8 cellular contexts compared by ENCODE assay signal in genomic region chrX:78073147-78074077, GRCh38. TPM values are rescaled to one million over a fixed set of nuclear protein-coding genes. Genes with fewer than 3 reads are reported as not detected.
DNase-seq lines count a peak whose midpoint lies in the region; ATAC-seq, FAIRE-seq and TF ChIP-seq lines count a peak whose summit lies in the region.
"Not testable (repeated sequence)": the region's sequence is repeated elsewhere in the genome, so short reads cannot be mapped to it uniquely, and the experiment has no call there.

No MANE protein-coding gene starts in this region.

- H2AFZ ChIP-seq in HepG2 (ENCODE audit: low read length), result not testable (repeated sequence)

- H4K20me1 ChIP-seq in HepG2 (ENCODE audit: insufficient read depth, low read length), result not testable (repeated sequence)

- H3K27ac Mint-ChIP-seq in CD4-positive, alpha-beta T cell, result peak overlapping the region; percentile 88
- not testable (repeated sequence) for H3K27ac Mint-ChIP-seq in T-helper 17 cell
- H3K27ac Mint-ChIP-seq in activated CD8-positive, alpha-beta T cell treated with anti-CD3 and anti-CD28 coated beads for 36 hours, result peak overlapping the region; percentile 81
- peak overlapping the region; percentile 65 for H3K27ac Mint-ChIP-seq in activated T-helper 1 cell treated with anti-CD3 and anti-CD28 coated beads, Interleukin-12 subunit alpha, Interleukin-12 subunit beta, Interleukin-2, Interleukin-4 antibody, amounts not matched to agents 30 ng/mL and 10 ng/mL and 1 ng/mL, durations not matched to agents 14 hours and 24 hours and 36 hours
- peak overlapping the region; percentile 55 for H3K27ac Mint-ChIP-seq in activated naive CD8-positive, alpha-beta T cell treated with anti-CD3 and anti-CD28 coated beads for 36 hours

- not testable (repeated sequence) for H3K27ac ChIP-seq in CD4-positive, alpha-beta T cell (ENCODE audit: low read depth, low read length); HepG2 (ENCODE audit: extremely low read length, insufficient read depth, low read length)

- DNase-seq in CD4-positive, alpha-beta T cell, result peak in 9 of 10 experiments; percentile 5 to 54 (median 11)
- DNase-seq in T-helper 17 cell; HepG2 (ENCODE audit: low spot score): not testable (repeated sequence)
- DNase-seq in activated CD8-positive, alpha-beta T cell treated with anti-CD3 and anti-CD28 coated beads for 36 hours, result peak; percentile 75
- DNase-seq in activated T-helper 1 cell treated with anti-CD3 and anti-CD28 coated beads, Interleukin-12 subunit alpha, Interleukin-12 subunit beta, Interleukin-2, Interleukin-4 antibody, amounts not matched to agents 30 ng/mL and 10 ng/mL and 1 ng/mL, durations not matched to agents 14 hours and 24 hours and 36 hours (ENCODE audit: low spot score), result peak; percentile 21
- DNase-seq in activated naive CD8-positive, alpha-beta T cell treated with anti-CD3 and anti-CD28 coated beads for 36 hours, result peak; percentile 36
- DNase-seq in stimulated activated CD8-positive, alpha-beta memory T cell treated with anti-CD3 and anti-CD28 coated beads, Interleukin-12 subunit alpha, Interleukin-12 subunit beta, amount 100 ng/mL, for 1 hour (ENCODE audit: low read depth), result peak; percentile 22
- DNase-seq in stimulated activated naive CD4-positive, alpha-beta T cell (lab: John Stamatoyannopoulos, UW), result peak; percentile 4 to 58 (median 27)

- not testable (repeated sequence) for H3K36me3 Mint-ChIP-seq in CD4-positive, alpha-beta T cell (ENCODE audit: low read depth); T-helper 17 cell (ENCODE audit: low read depth); activated CD8-positive, alpha-beta T cell treated with anti-CD3 and anti-CD28 coated beads for 36 hours (ENCODE audit: low read depth); activated T-helper 1 cell treated with anti-CD3 and anti-CD28 coated beads, Interleukin-12 subunit alpha, Interleukin-12 subunit beta, Interleukin-2, Interleukin-4 antibody, amounts not matched to agents 30 ng/mL and 10 ng/mL and 1 ng/mL, durations not matched to agents 14 hours and 24 hours and 36 hours (ENCODE audit: low read depth)
- H3K36me3 Mint-ChIP-seq in activated naive CD8-positive, alpha-beta T cell treated with anti-CD3 and anti-CD28 coated beads for 36 hours, result peaks cover 11% of the 10 kb centered on the region

- CTCF ChIA-PET in CD4-positive, alpha-beta T cell (lab: Charles Lee), result interaction anchor here (1.2 kb wide), 1 partner anchor 18 kb away, joined by 4 read pairs; no protein-coding TSS in a partner anchor
- CTCF ChIA-PET in activated CD8-positive, alpha-beta T cell treated with anti-CD3 and anti-CD28 coated beads for 36 hours (lab: Charles Lee), result interaction anchor here (1.2 kb wide), 1 partner anchor 28 kb away, joined by 3 read pairs; no protein-coding TSS in a partner anchor
- CTCF ChIA-PET in HepG2 (lab: Yijun Ruan, JAX; ENCODE audit: low intra/inter-chr PET ratio, low total read pairs), result not testable (repeated sequence)

- TF ChIP-seq RAD21 in HepG2 (CRISPR knock-in tag; IDR thresholded peaks at IDR 0.05), result not testable (repeated sequence)

- POLR2A ChIA-PET in CD4-positive, alpha-beta T cell (lab: Charles Lee), result interaction anchor here (0.6 to 2.2 kb wide), 5 partner anchors 11 to 178 kb away, joined by 3 to 13 read pairs (median 4); partner anchors contain the start of genes ATP7A, MAGT1 and PGK1
- POLR2A ChIA-PET in activated CD8-positive, alpha-beta T cell treated with anti-CD3 and anti-CD28 coated beads for 36 hours (lab: Charles Lee), result interaction anchor here (0.6 to 1.1 kb wide), 2 partner anchors 13 to 30 kb away, joined by 3 to 4 read pairs; no protein-coding TSS in a partner anchor
- POLR2A ChIA-PET in HepG2 (lab: Yijun Ruan, JAX), result not testable (repeated sequence)

- not testable (repeated sequence) for H3K4me3 ChIP-seq in HepG2 (replicated peaks in 1 of 3; ENCODE audit: insufficient read depth in 1 of 3, low read depth in 2 of 3, low read length in 3 of 3)

- ATAC-seq in CD4-positive, alpha-beta T cell (ENCODE audit: poor library complexity), result peak; percentile 78
- ATAC-seq in T-helper 17 cell, result peak; percentile 47
- ATAC-seq in activated CD8-positive, alpha-beta T cell treated with anti-CD3 and anti-CD28 coated beads for 36 hours, result peak; percentile 76
- not testable (repeated sequence) for ATAC-seq in HepG2

- BruUV-seq in HepG2 (replicated peaks; lab: Mats Ljungman, UMichigan), result not testable (repeated sequence)

- not testable (repeated sequence) for H3K36me3 ChIP-seq in HepG2 (replicated peaks in 1 of 2; ENCODE audit: control insufficient read depth in 1 of 2, insufficient read depth in 2 of 2, low read length in 2 of 2)

- not testable (repeated sequence) for H3K9ac ChIP-seq in HepG2 (ENCODE audit: insufficient read depth, low read depth, low read length)

- H3K4me1 Mint-ChIP-seq in CD4-positive, alpha-beta T cell (ENCODE audit: low read depth), result peaks cover 13% of the 10 kb centered on the region
- H3K4me1 Mint-ChIP-seq in T-helper 17 cell; activated naive CD8-positive, alpha-beta T cell treated with anti-CD3 and anti-CD28 coated beads for 36 hours: not testable (repeated sequence)
- peaks cover 18% of the 10 kb centered on the region for H3K4me1 Mint-ChIP-seq in activated CD8-positive, alpha-beta T cell treated with anti-CD3 and anti-CD28 coated beads for 36 hours (ENCODE audit: low read depth)
- peaks cover 14% of the 10 kb centered on the region for H3K4me1 Mint-ChIP-seq in activated T-helper 1 cell treated with anti-CD3 and anti-CD28 coated beads, Interleukin-12 subunit alpha, Interleukin-12 subunit beta, Interleukin-2, Interleukin-4 antibody, amounts not matched to agents 30 ng/mL and 10 ng/mL and 1 ng/mL, durations not matched to agents 14 hours and 24 hours and 36 hours (ENCODE audit: low read depth)

- H3K4me1 ChIP-seq in HepG2 (ENCODE audit: insufficient read depth, low read length), result not testable (repeated sequence)

- in situ Hi-C loops in HepG2 (cut with HindIII; ENCODE audit: extremely low pct_ligation_motif_present, low pct_unique_long_range_greater_than_20kb), result not testable (repeated sequence)

- TF ChIP-seq CTCF in CD4-positive, alpha-beta T cell (IDR thresholded peaks at IDR 0.05); activated CD8-positive, alpha-beta T cell treated with anti-CD3 and anti-CD28 coated beads for 36 hours (IDR thresholded peaks at IDR 0.05); HepG2 (CRISPR knock-in tag; IDR thresholded peaks at IDR 0.05): not testable (repeated sequence)

- 79% methylated on average over 4 of the region's 14 CpGs for WGBS in HepG2 (ENCODE audit: low lambda C conversion rate)

- TF ChIP-seq POLR2A in HepG2 (IDR thresholded peaks at IDR 0.05; ENCODE audit: insufficient read depth in 1 of 2, low read depth in 2 of 2, low read length in 2 of 2), result not testable (repeated sequence)

- H3K79me2 ChIP-seq in HepG2 (ENCODE audit: insufficient read depth, low read length), result not testable (repeated sequence)

- not testable (repeated sequence) for FAIRE-seq in HepG2 (lab: Jason Lieb, UNC)

- H3K4me2 ChIP-seq in HepG2 (ENCODE audit: low read depth, low read length), result not testable (repeated sequence)

- intact Hi-C loops in CD4-positive, alpha-beta T cell (cut with DNase I, micrococcal nuclease), result loop anchor here in 1 of 2 experiments (5.0 kb wide), 1 partner anchor 34 kb away; no protein-coding TSS in a partner anchor
- intact Hi-C loops in activated CD8-positive, alpha-beta T cell treated with anti-CD3 and anti-CD28 coated beads for 36 hours (cut with micrococcal nuclease); HepG2 (cut with micrococcal nuclease; ENCODE audit: unreplicated experiment): not testable (repeated sequence)
- intact Hi-C loops in activated T-helper 1 cell treated with anti-CD3 and anti-CD28 coated beads, Interleukin-12 subunit alpha, Interleukin-12 subunit beta, Interleukin-2, Interleukin-4 antibody, amounts not matched to agents 30 ng/mL and 10 ng/mL and 1 ng/mL, durations not matched to agents 14 hours and 24 hours and 36 hours (cut with micrococcal nuclease), result loop anchor here (1.0 kb wide), 1 partner anchor 8 kb away; no protein-coding TSS in a partner anchor

- H3K9me3 ChIP-seq in CD4-positive, alpha-beta T cell (ENCODE audit: control insufficient read depth, low read length); T-helper 17 cell (ENCODE audit: control insufficient read depth, low read length, poor library complexity, severe bottlenecking); HepG2 (ENCODE audit: low read length): not testable (repeated sequence)

- H3K27me3 ChIP-seq in CD4-positive, alpha-beta T cell (ENCODE audit: control insufficient read depth, insufficient read depth, low read length); HepG2 (ENCODE audit: control insufficient read depth in 1 of 2, insufficient read depth in 2 of 2, low read length in 2 of 2): not testable (repeated sequence)

- not testable (repeated sequence) for H3K27me3 Mint-ChIP-seq in CD4-positive, alpha-beta T cell; T-helper 17 cell; activated CD8-positive, alpha-beta T cell treated with anti-CD3 and anti-CD28 coated beads for 36 hours; activated T-helper 1 cell treated with anti-CD3 and anti-CD28 coated beads, Interleukin-12 subunit alpha, Interleukin-12 subunit beta, Interleukin-2, Interleukin-4 antibody, amounts not matched to agents 30 ng/mL and 10 ng/mL and 1 ng/mL, durations not matched to agents 14 hours and 24 hours and 36 hours (ENCODE audit: insufficient read depth); activated naive CD8-positive, alpha-beta T cell treated with anti-CD3 and anti-CD28 coated beads for 36 hours

- not testable (repeated sequence) for H3K9me3 Mint-ChIP-seq in CD4-positive, alpha-beta T cell; activated naive CD8-positive, alpha-beta T cell treated with anti-CD3 and anti-CD28 coated beads for 36 hours
- peaks cover 11% of the 10 kb centered on the region for H3K9me3 Mint-ChIP-seq in activated CD8-positive, alpha-beta T cell treated with anti-CD3 and anti-CD28 coated beads for 36 hours
- peaks cover 13% of the 10 kb centered on the region for H3K9me3 Mint-ChIP-seq in activated T-helper 1 cell treated with anti-CD3 and anti-CD28 coated beads, Interleukin-12 subunit alpha, Interleukin-12 subunit beta, Interleukin-2, Interleukin-4 antibody, amounts not matched to agents 30 ng/mL and 10 ng/mL and 1 ng/mL, durations not matched to agents 14 hours and 24 hours and 36 hours

- TF ChIP-seq EP300 in HepG2 (IDR thresholded peaks at IDR 0.05; ENCODE audit: low read depth in 2 of 2, low read length in 2 of 2); HepG2 (CRISPR knock-in tag; IDR thresholded peaks at IDR 0.05; ENCODE audit: borderline replicate concordance): not testable (repeated sequence)

- H3K4me3 Mint-ChIP-seq in CD4-positive, alpha-beta T cell, result peak overlapping the region; percentile 72
- H3K4me3 Mint-ChIP-seq in T-helper 17 cell; activated naive CD8-positive, alpha-beta T cell treated with anti-CD3 and anti-CD28 coated beads for 36 hours: not testable (repeated sequence)
- H3K4me3 Mint-ChIP-seq in activated CD8-positive, alpha-beta T cell treated with anti-CD3 and anti-CD28 coated beads for 36 hours, result peak overlapping the region; percentile 34
- H3K4me3 Mint-ChIP-seq in activated T-helper 1 cell treated with anti-CD3 and anti-CD28 coated beads, Interleukin-12 subunit alpha, Interleukin-12 subunit beta, Interleukin-2, Interleukin-4 antibody, amounts not matched to agents 30 ng/mL and 10 ng/mL and 1 ng/mL, durations not matched to agents 14 hours and 24 hours and 36 hours, result peak overlapping the region; percentile 41

RNA-seq across cellular contexts. Expression of gene PGK1, which starts 30.6 kb away (rescaled TPM):
- total RNA-seq in CD4-positive, alpha-beta T cell, result 100 to 1,000 TPM; 267 to 281 TPM
- total RNA-seq in T-helper 17 cell (100 to 1,000 TPM; 256 to 258 TPM), HepG2 (2016; rRNA removed; fragmentation: Illumina TruSeq; extraction: Trizol) (325 and 530 TPM in 2 replicates)
- total RNA-seq in activated CD8-positive, alpha-beta T cell treated with anti-CD3 and anti-CD28 coated beads for 36 hours, result 1,000 to 10,000 TPM; 1,745 to 1,759 TPM
- total RNA-seq in activated T-helper 1 cell treated with anti-CD3 and anti-CD28 coated beads, Interleukin-12 subunit alpha, Interleukin-12 subunit beta, Interleukin-2, Interleukin-4 antibody, amounts not matched to agents 30 ng/mL and 10 ng/mL and 1 ng/mL, durations not matched to agents 14 hours and 24 hours and 36 hours, result 799 and 814 TPM in 2 replicates
- total RNA-seq in activated naive CD8-positive, alpha-beta T cell treated with anti-CD3 and anti-CD28 coated beads for 36 hours, result 1,000 to 10,000 TPM; 1,246 to 1,264 TPM
- 13.3 and 14.1 TPM in 2 replicates for total RNA-seq in HepG2 (2016; cell fraction: cytosol; rRNA removed; fragmentation: Illumina TruSeq; extraction: Trizol; ENCODE audit: low read depth)
- total RNA-seq in HepG2 (2016; cell fraction: insoluble cytoplasmic fraction; rRNA removed; fragmentation: Illumina TruSeq; extraction: Trizol), result 320 and 521 TPM in 2 replicates
- 33.6 and 34.6 TPM in 2 replicates for total RNA-seq in HepG2 (2016; cell fraction: membrane; rRNA removed; fragmentation: Illumina TruSeq; extraction: Trizol)
- 136 and 146 TPM in 2 replicates for total RNA-seq in HepG2 (2016; cell fraction: nucleus; rRNA removed; fragmentation: Illumina TruSeq; extraction: Trizol)
- 902 and 1,274 TPM in 2 replicates for polyA plus RNA-seq in HepG2 (2011; rRNA removed)
- 752 and 913 TPM in 2 replicates for polyA plus RNA-seq in HepG2 (2011; cell fraction: cytosol; rRNA removed)
- 269 and 326 TPM in 2 replicates for polyA plus RNA-seq in HepG2 (2011; cell fraction: nucleus; rRNA removed)
- polyA plus RNA-seq in HepG2 (2012), result 730 and 1,051 TPM in 2 replicates
- polyA plus RNA-seq in HepG2 (2016; cell fraction: cytosol; fragmentation: Illumina TruSeq; extraction: Trizol; ENCODE audit: low read depth), result 14.8 and 15.2 TPM in 2 replicates
- polyA plus RNA-seq in HepG2 (2016; cell fraction: insoluble cytoplasmic fraction; fragmentation: Illumina TruSeq; extraction: Trizol; ENCODE audit: low read depth), result 442 TPM in 2 replicates
- polyA plus RNA-seq in HepG2 (2016; cell fraction: membrane; fragmentation: Illumina TruSeq; extraction: Trizol; ENCODE audit: low read depth), result 26.4 and 26.9 TPM in 2 replicates
- polyA plus RNA-seq in HepG2 (2016; cell fraction: nucleus; fragmentation: Illumina TruSeq; extraction: Trizol; ENCODE audit: insufficient read depth, low read depth), result 142 and 152 TPM in 2 replicates
- polyA minus RNA-seq in HepG2 (2011; rRNA and poly(A)+ RNA removed; ENCODE audit: low replicate concordance), result 641 and 757 TPM in 2 replicates
- 413 and 420 TPM in 2 replicates for polyA minus RNA-seq in HepG2 (2011; cell fraction: cytosol; rRNA and poly(A)+ RNA removed)
- polyA minus RNA-seq in HepG2 (2011; cell fraction: nucleus; rRNA and poly(A)+ RNA removed), result 283 and 304 TPM in 2 replicates
